In the genomic region with DNA sequence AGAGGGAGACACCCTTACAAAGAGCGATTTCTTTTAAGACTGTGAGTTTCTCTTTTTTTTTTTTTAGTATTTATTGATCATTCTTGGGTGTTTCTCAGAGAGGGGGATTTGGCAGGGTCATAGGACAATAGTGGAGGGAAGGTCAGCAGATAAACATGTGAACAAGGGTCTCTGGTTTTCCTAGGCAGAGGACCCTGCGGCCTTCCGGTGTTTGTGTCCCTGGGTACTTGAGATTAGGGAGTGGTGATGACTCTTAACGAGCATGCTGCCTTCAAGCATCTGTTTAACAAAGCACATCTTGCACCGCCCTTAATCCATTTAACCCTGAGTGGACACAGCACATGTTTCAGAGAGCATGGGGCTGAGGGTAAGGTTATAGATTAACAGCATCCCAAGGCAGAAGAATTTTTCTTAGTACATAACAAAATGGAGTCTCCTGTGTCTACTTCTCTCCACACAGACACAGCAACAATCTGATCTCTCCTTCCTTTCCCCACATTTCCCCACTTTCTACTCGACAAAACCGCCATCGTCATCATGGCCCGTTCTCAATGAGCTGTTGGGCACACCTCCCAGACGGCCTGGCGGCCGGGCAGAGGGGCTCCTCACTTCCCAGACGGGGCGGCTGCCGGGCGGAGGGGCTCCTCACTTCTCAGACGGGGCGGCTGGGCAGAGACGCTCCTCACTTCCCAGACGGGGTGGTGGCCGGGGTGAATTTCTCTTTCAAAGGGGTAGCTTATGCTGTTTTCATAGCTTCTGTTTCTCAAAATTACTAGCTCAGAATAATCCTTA, we compare ENCODE assay signal across 1 cellular context.
A peak's percentile ranks its signal among the peaks of the same experiment; 100 is the strongest.
TF ChIP-seq lines count a peak whose summit lies in the region.
"Not testable (repeated sequence)": the region's sequence is repeated elsewhere in the genome, so short reads cannot be mapped to it uniquely, and the experiment has no call there.

No MANE protein-coding gene starts in this region.

TF ChIP-seq in K562, 482 proteins besides CTCF, POLR2A, EP300 and RAD21 (continued from another document):
- TF ChIP-seq, protein P1, sequence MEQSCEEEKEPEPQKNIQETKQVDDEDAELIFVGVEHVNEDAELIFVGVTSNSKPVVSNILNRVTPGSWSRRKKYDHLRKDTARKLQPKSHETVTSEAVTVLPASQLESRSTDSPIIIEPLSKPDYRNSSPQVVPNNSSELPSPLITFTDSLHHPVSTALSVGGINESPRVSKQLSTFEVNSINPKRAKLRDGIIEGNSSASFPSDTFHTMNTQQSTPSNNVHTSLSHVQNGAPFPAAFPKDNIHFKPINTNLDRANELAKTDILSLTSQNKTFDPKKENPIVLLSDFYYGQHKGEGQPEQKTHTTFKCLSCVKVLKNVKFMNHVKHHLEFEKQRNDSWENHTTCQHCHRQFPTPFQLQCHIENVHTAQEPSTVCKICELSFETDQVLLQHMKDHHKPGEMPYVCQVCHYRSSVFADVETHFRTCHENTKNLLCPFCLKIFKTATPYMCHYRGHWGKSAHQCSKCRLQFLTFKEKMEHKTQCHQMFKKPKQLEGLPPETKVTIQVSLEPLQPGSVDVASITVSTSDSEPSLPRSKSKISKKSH (CRISPR knock-in tag; IDR thresholded peaks at IDR 0.05): peak; percentile 17; the same call in 1 of the 2 replicates
- peak; percentile 59 for TF ChIP-seq TEAD4 (IDR thresholded peaks at IDR 0.05; ENCODE audit: low read length)
- TF ChIP-seq TEAD4 (CRISPR knock-in tag; IDR thresholded peaks at IDR 0.05; ENCODE audit: borderline replicate concordance): not testable (repeated sequence)
- peak; percentile 71; the same call in 1 of the 2 replicates for TF ChIP-seq ZNF197 (CRISPR knock-in tag; IDR thresholded peaks at IDR 0.05; ENCODE audit: low read depth)
- TF ChIP-seq, protein P2, sequence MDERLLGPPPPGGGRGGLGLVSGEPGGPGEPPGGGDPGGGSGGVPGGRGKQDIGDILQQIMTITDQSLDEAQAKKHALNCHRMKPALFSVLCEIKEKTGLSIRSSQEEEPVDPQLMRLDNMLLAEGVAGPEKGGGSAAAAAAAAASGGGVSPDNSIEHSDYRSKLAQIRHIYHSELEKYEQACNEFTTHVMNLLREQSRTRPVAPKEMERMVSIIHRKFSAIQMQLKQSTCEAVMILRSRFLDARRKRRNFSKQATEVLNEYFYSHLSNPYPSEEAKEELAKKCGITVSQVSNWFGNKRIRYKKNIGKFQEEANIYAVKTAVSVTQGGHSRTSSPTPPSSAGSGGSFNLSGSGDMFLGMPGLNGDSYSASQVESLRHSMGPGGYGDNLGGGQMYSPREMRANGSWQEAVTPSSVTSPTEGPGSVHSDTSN (CRISPR knock-in tag; IDR thresholded peaks at IDR 0.05; ENCODE audit: low read depth): not testable (repeated sequence)
- TF ChIP-seq, protein P2 (tag; conservative IDR thresholded peaks at IDR 0.05; ENCODE audit: low read depth): peak; percentile 50
- peak; percentile 88 for TF ChIP-seq TAF7 (tag; IDR thresholded peaks at IDR 0.05)
- peak; percentile 95 for TF ChIP-seq ZNF311 (CRISPR knock-in tag; IDR thresholded peaks at IDR 0.05)
- peak; percentile 94 for TF ChIP-seq PTRF (tag; IDR thresholded peaks at IDR 0.05)
- peak; percentile 58; the same call in 1 of the 2 replicates for TF ChIP-seq NCOA1 (IDR thresholded peaks at IDR 0.05; ENCODE audit: low read depth)
- peak; percentile 37 to 63; a peak in 3 of 4 replicates for TF ChIP-seq TRIM24 (IDR thresholded peaks at IDR 0.05)
- TF ChIP-seq GTF2A2 (tag; IDR thresholded peaks at IDR 0.05): peak; percentile 59; the same call in 1 of the 2 replicates
- TF ChIP-seq ZNF76 (CRISPR knock-in tag; IDR thresholded peaks at IDR 0.05; ENCODE audit: borderline replicate concordance): peak; percentile 85
